Comparison of ENCODE assay signal across 1 cellular context in the genomic region with DNA sequence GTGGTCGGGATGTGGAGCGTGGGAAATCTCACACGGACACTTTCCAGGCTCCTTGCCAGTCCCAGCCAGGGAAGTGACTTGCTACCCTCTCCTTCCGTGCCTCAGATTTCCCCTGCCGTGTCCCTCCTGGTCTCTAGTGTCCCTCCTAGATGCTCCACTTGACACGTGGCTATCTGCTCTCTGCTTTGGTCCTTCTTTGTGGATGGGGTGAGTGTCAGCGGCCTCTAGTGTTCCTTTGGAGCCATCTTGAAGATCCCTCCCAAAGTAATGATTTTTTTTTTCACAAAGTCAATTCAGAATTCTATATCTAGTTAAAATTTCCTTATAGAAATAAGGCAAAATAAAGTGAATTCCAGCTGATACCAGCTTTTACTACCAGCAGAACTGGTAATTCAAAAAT.
TF ChIP-seq lines count a peak whose summit lies in the region.

No MANE protein-coding gene starts in this region.

TF ChIP-seq in H1, 55 proteins besides CTCF, POLR2A, EP300 and RAD21:
- TF ChIP-seq ATF3 (IDR thresholded peaks at IDR 0.05; ENCODE audit: insufficient read depth, low read depth, low read length) (no peak), KDM4A (IDR thresholded peaks at IDR 0.05; ENCODE audit: low read depth, low read length, severe bottlenecking) (no peak), ASH2L (IDR thresholded peaks at IDR 0.05; ENCODE audit: low read length) (no peak), TAF7 (optimal IDR thresholded peaks at IDR 0.05; ENCODE audit: borderline replicate concordance, low read depth, low read length) (no peak)
